ENCODE assay signal across 8 cellular contexts in the genomic region with DNA sequence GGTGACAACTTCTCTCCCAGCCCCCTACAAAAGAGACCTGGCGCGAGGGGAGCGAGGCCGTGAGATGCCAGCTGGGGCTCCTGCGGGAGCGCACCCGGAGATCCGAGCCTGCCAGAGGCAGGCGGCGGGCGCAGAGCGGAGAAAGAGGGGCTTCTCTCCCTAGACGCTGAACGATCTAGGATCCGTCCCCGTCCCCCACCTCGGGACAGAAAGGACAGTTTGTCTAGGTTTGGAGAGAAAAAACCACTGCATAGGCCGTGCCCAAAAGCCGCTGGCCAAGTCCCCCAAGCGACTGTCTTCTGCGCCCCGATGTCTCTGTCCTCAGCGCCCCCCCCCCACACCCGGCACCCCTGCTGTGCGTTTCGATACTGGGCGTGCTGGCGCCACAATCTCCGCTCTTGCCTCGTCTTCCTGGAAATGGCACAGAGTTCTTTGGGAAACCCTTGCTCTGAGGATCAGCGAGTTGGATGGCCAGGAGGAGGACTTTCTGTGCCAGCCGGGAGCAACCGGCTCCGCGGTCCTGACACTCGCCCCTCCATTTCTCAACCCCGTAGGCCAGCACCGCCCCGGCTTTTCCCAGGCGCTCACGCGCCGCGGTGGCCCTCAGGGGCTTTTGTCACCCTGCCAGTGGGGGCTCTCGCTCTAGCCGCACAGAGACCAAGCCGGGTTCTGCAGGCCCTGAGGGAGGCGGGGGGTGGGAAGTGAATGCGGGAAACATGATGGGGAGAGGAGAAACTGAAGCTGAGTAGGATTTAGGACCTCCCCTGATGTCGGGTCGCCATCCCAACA. TPM values are rescaled to one million over a fixed set of nuclear protein-coding genes. Genes with fewer than 3 reads are reported as not detected.
DNase-seq lines count a peak whose midpoint lies in the region; ATAC-seq, FAIRE-seq and TF ChIP-seq lines count a peak whose summit lies in the region.

No MANE protein-coding gene starts in this region.

- H3K4me2 ChIP-seq in PC-9 = peak overlapping the region; percentile 70

- FAIRE-seq in urothelium cell line (lab: Jason Lieb, UNC) = no peak

- 2% methylated on average over 44 of the region's 51 CpGs for WGBS in prostate gland

- H3K9me2 ChIP-seq in PC-9 (ENCODE audit: insufficient read depth) = no peaks in the 10 kb centered on the region

- H3K79me2 ChIP-seq in PC-9 (ENCODE audit: low read depth) = no peaks in the 10 kb centered on the region

- TF ChIP-seq CTCF in PC-9 (conservative IDR thresholded peaks at IDR 0.05) (no peak), fibroblast of the aortic adventitia (IDR thresholded peaks at IDR 0.05; ENCODE audit: insufficient read depth, low read length) (no peak), prostate gland (IDR thresholded peaks at IDR 0.05) (no peak)

- DNase-seq in GM03348 (ENCODE audit: low spot score) (peak; percentile 42), PC-9 (no peak), fibroblast of the aortic adventitia (ENCODE audit: low read depth) (peak; percentile 12), prostate gland (ENCODE audit: low spot score) (no peak), urothelium cell line (ENCODE audit: low spot score) (no peak), KBM-7 (no peak), foreskin melanocyte (no peak)

- H3F3A ChIP-seq in PC-9 (ENCODE audit: insufficient read depth, low read depth) = no peaks in the 10 kb centered on the region; the same call in 1 of the 2 replicates

- no TSS peak for BruUV-seq in PC-9 (replicated peaks; lab: Mats Ljungman, UMichigan)

- H3K36me3 ChIP-seq in PC-9 (ENCODE audit: low read depth) (no peaks in the 10 kb centered on the region), prostate gland (no peaks in the 10 kb centered on the region)

- H3K27me3 ChIP-seq in PC-9 (ENCODE audit: insufficient read depth, low read depth) = peaks cover 34% of the 10 kb centered on the region; the same call in 1 of the 2 replicates
- H3K27me3 ChIP-seq in prostate gland (replicated peaks; ENCODE audit: insufficient read depth) = peaks cover 21% of the 10 kb centered on the region

- in situ Hi-C loops in KBM-7 (cut with MboI; ENCODE audit: low pct_unique_long_range_greater_than_20kb, low sequenced_read_pairs) = no loop called here

- CTCF ChIA-PET in PC-9 (lab: Charles Lee) = interaction anchor here (0.9 kb wide), 1 partner anchor 440 kb away, joined by 3 read pairs; no protein-coding TSS in a partner anchor

- no peak for ATAC-seq in HG03196 (IDR thresholded peaks at IDR 0.05; ENCODE audit: unreplicated experiment)

- no peak overlapping the region for H3K27ac ChIP-seq in PC-9
- H3K27ac ChIP-seq in prostate gland = no peak overlapping the region

- H2AFZ ChIP-seq in PC-9 = no peak overlapping the region

- H3K9me3 ChIP-seq in PC-9 (ENCODE audit: insufficient read depth, low read depth) = no peaks in the 10 kb centered on the region
- no peaks in the 10 kb centered on the region for H3K9me3 ChIP-seq in prostate gland

- H3K4me1 ChIP-seq in PC-9 (replicated peaks; ENCODE audit: insufficient read depth) (0 out of 2 replicates have a peak, but pooled peaks cover 5% of the 10 kb centered on the region), prostate gland (replicated peaks) (no peaks in the 10 kb centered on the region)

- no peak for TF ChIP-seq POLR2A in prostate gland (IDR thresholded peaks at IDR 0.05)

- intact Hi-C loops in PC-9 (cut with micrococcal nuclease; ENCODE audit: unreplicated experiment) = loop anchor here (10.0 kb wide), 1 partner anchor 161 kb away; no protein-coding TSS in a partner anchor
- intact Hi-C loops in prostate gland (cut with DNase I) = no loop called here

- H3K4me3 ChIP-seq in PC-9 = peak overlapping the region; percentile 47; the same call in 1 of the 2 replicates
- peak overlapping the region; percentile 60 for H3K4me3 ChIP-seq in fibroblast of the aortic adventitia (ENCODE audit: low read depth, low read length)
- H3K4me3 ChIP-seq in prostate gland = peak overlapping the region; percentile 32 to 34

- POLR2A ChIA-PET in PC-9 (lab: Charles Lee; ENCODE audit: unreplicated experiment) = no interaction called here

- H4K20me1 ChIP-seq in PC-9 (ENCODE audit: insufficient read depth) = no peaks in the 10 kb centered on the region

RNA-seq across cellular contexts. Expression of a gene that starts 1.0 kb away (rescaled TPM):
- total RNA-seq in PC-9 (2021) (not detected in 2 replicates), fibroblast of the aortic adventitia (ENCODE audit: low replicate concordance) (2.9 TPM in 1 of 2 replicates, not detected in the other), prostate gland (under 1 TPM; 0.40 to 0.46 TPM)

RNA-seq across cellular contexts. Expression of a gene that starts 27.0 kb away (rescaled TPM):
- 24.8 and 25.6 TPM in 2 replicates for total RNA-seq in PC-9 (2021)
- 9.1 and 28.1 TPM in 2 replicates for total RNA-seq in fibroblast of the aortic adventitia (ENCODE audit: low replicate concordance)
- total RNA-seq in prostate gland = 10 to 100 TPM; 34.6 to 52.5 TPM

Comparison
In these comparisons a context has a peak if more than half of its experiments do, and no peak if none do; other contexts are left out.
1. DNase-seq: peak in GM03348 (single experiment) and fibroblast of the aortic adventitia (single experiment); none in PC-9 (0 of 2), prostate gland (single experiment), urothelium cell line (single experiment), KBM-7 (single experiment) and foreskin melanocyte (single experiment).
2. Peak in every context shown above with its lines, with median percentiles within 50 percentile points of each other: H3K4me3 ChIP-seq.